Comparison of ENCODE assay signal across 8 cellular contexts in genomic region chr2:19362652-19363473, GRCh38. TPM values are rescaled to one million over a fixed set of nuclear protein-coding genes. Genes with fewer than 3 reads are reported as not detected.
DNase-seq lines count a peak whose midpoint lies in the region; ATAC-seq and TF ChIP-seq lines count a peak whose summit lies in the region.

No MANE protein-coding gene starts in this region.

- H3K9ac ChIP-seq in skeletal muscle satellite cell (ENCODE audit: low read depth, low read length) = peak overlapping the region; percentile 82

- H3K4me3 ChIP-seq in MG63 = peak overlapping the region; percentile 58
- H3K4me3 ChIP-seq in SJSA1 = peak overlapping the region; percentile 43
- peak overlapping the region; percentile 46 to 71 (median 64) for H3K4me3 ChIP-seq in breast epithelium
- peak overlapping the region; percentile 82 for H3K4me3 ChIP-seq in skeletal muscle satellite cell (ENCODE audit: low read length)

- peak; percentile 60 for ATAC-seq in GM21717 (IDR thresholded peaks at IDR 0.05; ENCODE audit: unreplicated experiment)

- intact Hi-C loops in breast epithelium (cut with DNase I; ENCODE audit: low total_unique reads) = no loop called here

- no peak for TF ChIP-seq POLR2A in breast epithelium (IDR thresholded peaks at IDR 0.05)

- H3K27ac ChIP-seq in SJSA1 (no peak overlapping the region; the same call in 1 of the 2 replicates), breast epithelium (peak overlapping the region; percentile 51 to 54)

- peak overlapping the region; percentile 87 for H3K4me2 ChIP-seq in skeletal muscle satellite cell (ENCODE audit: low read length)

- peak; percentile 52 to 82 (median 79) for TF ChIP-seq CTCF in breast epithelium (IDR thresholded peaks at IDR 0.05)

- H3K9me3 ChIP-seq in MG63 (no peaks in the 10 kb centered on the region), SJSA1 (replicated peaks) (no peaks in the 10 kb centered on the region), breast epithelium (no peaks in the 10 kb centered on the region), skeletal muscle satellite cell (replicated peaks; ENCODE audit: low read length) (no peaks in the 10 kb centered on the region)

- DNase-seq in DMS 273 treated with DMSO at 0.1 percent for 48 hours (lab: John Stamatoyannopoulos, UW) = peak; percentile 28
- DNase-seq in MG63 = peak; percentile 75
- peak; percentile 78 to 82 for DNase-seq in SJSA1 (ENCODE audit: low read depth in 1 of 2, low spot score in 2 of 2)
- DNase-seq in breast epithelium (ENCODE audit: low spot score in 2 of 2) = peak in 1 of 2 donors; percentile 63
- DNase-seq in iris pigment epithelial cell (ENCODE audit: low read depth) = peak; percentile 80
- no peak for DNase-seq in NAMALWA (ENCODE audit: low spot score)

- H3K4me1 ChIP-seq in SJSA1 (replicated peaks) (peaks cover 9% of the 10 kb centered on the region), breast epithelium (no peaks in the 10 kb centered on the region), skeletal muscle satellite cell (ENCODE audit: control insufficient read depth, insufficient read depth, low read length) (peaks cover 16% of the 10 kb centered on the region)

- H3K36me3 ChIP-seq in MG63 (no peaks in the 10 kb centered on the region), SJSA1 (no peaks in the 10 kb centered on the region), breast epithelium (no peaks in the 10 kb centered on the region), skeletal muscle satellite cell (ENCODE audit: insufficient read depth, low read length) (no peaks in the 10 kb centered on the region)

- H3K27me3 ChIP-seq in MG63 = no peaks in the 10 kb centered on the region
- no peaks in the 10 kb centered on the region for H3K27me3 ChIP-seq in SJSA1 (replicated peaks)
- peaks cover 0 to 13% of the 10 kb centered on the region in 2 donors for H3K27me3 ChIP-seq in breast epithelium
- no peaks in the 10 kb centered on the region for H3K27me3 ChIP-seq in skeletal muscle satellite cell (ENCODE audit: control insufficient read depth, insufficient read depth, low read length)

RNA-seq across cellular contexts. Expression of gene OSR1, which starts 4.4 kb away (rescaled TPM):
- total RNA-seq in MG63 (2014; rRNA removed; shearing (Covaris generic); ENCODE audit: low replicate concordance) = not detected in 2 replicates
- total RNA-seq in SJSA1 (2014; rRNA removed; shearing (Covaris generic)) = 1.9 and 2.2 TPM in 2 replicates
- total RNA-seq in breast epithelium = 10 to 100 TPM; 18.7 to 40.0 (median 34.1) TPM
- 7.9 and 24.7 TPM in 2 replicates for total RNA-seq in skeletal muscle satellite cell (2012; rRNA removed)
